In genomic region chr5:178116406-178116885, GRCh38 we compare ENCODE assay signal across 8 cellular contexts. TPM values are rescaled to one million over a fixed set of nuclear protein-coding genes. Genes with fewer than 3 reads are reported as not detected.
DNase-seq lines count a peak whose midpoint lies in the region; ATAC-seq and TF ChIP-seq lines count a peak whose summit lies in the region.

No MANE protein-coding gene starts in this region.

- peak; percentile 75 for DNase-seq in GM13977 (ENCODE audit: low spot score)
- peak; percentile 65 to 67 for DNase-seq in activated CD4-positive, alpha-beta T cell treated with anti-CD3 and anti-CD28 coated beads, Interleukin-2, amount 50 U/mL, for 48 hours
- DNase-seq in stimulated activated naive CD4-positive, alpha-beta T cell treated with Interleukin-2 at 50 U/mL for 16 hours (lab: John Stamatoyannopoulos, UW) = peak; percentile 66
- DNase-seq in posterior vena cava (ENCODE audit: low spot score) = no peak
- DNase-seq in H4 (ENCODE audit: low spot score) = no peak
- no peak for DNase-seq in NCI-H446 (lab: John Stamatoyannopoulos, UW)

- ATAC-seq in HG03103 (IDR thresholded peaks at IDR 0.05; ENCODE audit: low read depth, unreplicated experiment) = peak; percentile 22

- peak overlapping the region; percentile 84 for H3K27ac ChIP-seq in iPS-18a (ENCODE audit: low read length)

- H3K4me3 ChIP-seq in iPS-18a (ENCODE audit: low read length) = peak overlapping the region; percentile 87

- peaks cover 15% of the 10 kb centered on the region for H3K36me3 ChIP-seq in iPS-18a (ENCODE audit: control insufficient read depth, low read depth, low read length)

- no peak for TF ChIP-seq CTCF in GM13977 (IDR thresholded peaks at IDR 0.05; ENCODE audit: extremely low read depth, insufficient read depth, missing control alignments)

- H3K27me3 ChIP-seq in iPS-18a (ENCODE audit: control insufficient read depth, insufficient read depth, low read length) = no peaks in the 10 kb centered on the region

- in situ Hi-C loops in GM13977 (cut with MboI; ENCODE audit: low pct_unique_long_range_greater_than_20kb, low sequenced_read_pairs, unreplicated experiment) = no loop called here

- no peaks in the 10 kb centered on the region for H3K9me3 ChIP-seq in iPS-18a (ENCODE audit: control insufficient read depth, low read depth, low read length)

- H3K9ac ChIP-seq in iPS-18a (ENCODE audit: low read length) = peak overlapping the region; percentile 66

- intact Hi-C loops in posterior vena cava (cut with DNase I) = no loop called here

- peaks cover 32% of the 10 kb centered on the region for H3K4me1 ChIP-seq in iPS-18a (ENCODE audit: control insufficient read depth, low read depth, low read length)

RNA-seq across cellular contexts. Expression of gene N4BP3, which starts 3.1 kb away (rescaled TPM):
- total RNA-seq in posterior vena cava = 1 to 10 TPM; 1.7 to 1.8 TPM
- total RNA-seq in H4 (2014; rRNA removed; shearing (Covaris generic)) = 0.25 and 0.39 TPM in 2 replicates

RNA-seq across cellular contexts. Expression of gene RMND5B, which starts 14.4 kb away (rescaled TPM):
- total RNA-seq in posterior vena cava = 10 to 100 TPM; 29.2 to 29.9 TPM
- total RNA-seq in H4 (2014; rRNA removed; shearing (Covaris generic)) = 33.8 and 39.6 TPM in 2 replicates

RNA-seq across cellular contexts. Expression of gene NHP2, which starts 37.2 kb away (rescaled TPM):
- 10 to 100 TPM; 73.9 to 87.3 TPM for total RNA-seq in posterior vena cava
- 561 and 591 TPM in 2 replicates for total RNA-seq in H4 (2014; rRNA removed; shearing (Covaris generic))

Comparison
In these comparisons a context has a peak if more than half of its experiments do, and no peak if none do; other contexts are left out.
1. DNase-seq: peak in GM13977 (single experiment), activated CD4-positive, alpha-beta T cell treated with anti-CD3 and anti-CD28 coated beads, Interleukin-2, amount 50 U/mL, for 48 hours (2 of 2) and stimulated activated naive CD4-positive, alpha-beta T cell treated with Interleukin-2 at 50 U/mL for 16 hours (single experiment); none in posterior vena cava (single experiment), H4 (single experiment) and NCI-H446 (0 of 2).